8 cellular contexts compared by ENCODE assay signal in the genomic region with DNA sequence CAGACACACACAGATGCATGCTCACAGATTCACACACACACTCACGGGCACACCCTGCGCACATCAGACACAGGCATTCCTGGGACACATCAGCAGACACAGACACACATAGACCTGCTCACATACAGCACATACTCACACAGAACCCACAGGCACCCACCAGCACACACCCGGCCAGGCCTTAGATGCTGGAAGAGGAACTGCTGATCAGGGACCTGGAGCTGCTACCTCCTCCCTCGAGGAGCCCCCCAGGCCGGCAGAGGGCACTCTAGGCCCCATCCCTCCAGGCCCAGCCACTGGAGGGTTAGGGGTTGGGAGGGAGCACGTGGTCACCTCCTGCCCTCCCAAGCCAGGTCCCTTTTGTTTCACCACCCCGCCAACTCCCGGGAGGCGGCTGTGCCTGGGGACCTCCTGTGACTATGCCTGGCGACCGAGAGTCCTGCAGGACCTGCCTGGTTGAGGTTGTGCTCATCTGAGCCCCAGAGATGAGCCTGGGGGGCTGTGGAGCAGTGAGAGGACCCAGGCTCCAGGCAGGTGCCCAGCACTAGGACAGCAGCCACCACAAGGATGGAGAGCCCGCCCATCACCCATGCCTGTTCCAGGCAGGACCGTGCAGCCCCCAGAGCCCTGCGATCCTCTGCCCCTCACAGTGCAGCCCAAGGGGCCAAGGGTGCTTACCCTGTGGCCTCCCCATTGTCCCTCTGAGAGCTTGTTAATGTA. TPM values are rescaled to one million over a fixed set of nuclear protein-coding genes. Genes with fewer than 3 reads are reported as not detected.
DNase-seq lines count a peak whose midpoint lies in the region; ATAC-seq and TF ChIP-seq lines count a peak whose summit lies in the region.

No MANE protein-coding gene starts in this region.

- peak; percentile 95 for DNase-seq in ELF-1 (ENCODE audit: low read depth, low spot score)
- peak; percentile 94 for DNase-seq in H9
- DNase-seq in NCI-H1694 treated with DMSO at 0.1 percent for 48 hours (lab: John Stamatoyannopoulos, UW), result peak; percentile 75
- peak; percentile 82 for DNase-seq in activated CD4-positive, alpha-beta T cell treated with anti-CD3 and anti-CD28 coated beads for 36 hours
- DNase-seq in dorsolateral prefrontal cortex, result peak in 9 of 10 donors; percentile 72 to 90 (median 83)
- peak; percentile 66 to 67 for DNase-seq in memory B cell (ENCODE audit: low spot score in 2 of 2)
- peak; percentile 36 for DNase-seq in stimulated activated CD8-positive, alpha-beta memory T cell treated with anti-CD3 and anti-CD28 coated beads, Interleukin-7, amount 100 ng/mL, for 24 hours (ENCODE audit: low read depth)

- H3K9ac ChIP-seq in H9 (ENCODE audit: extremely low read depth, insufficient read length, low read length), result peak overlapping the region; percentile 37

- H4K20me1 ChIP-seq in H9 (ENCODE audit: control insufficient read depth, insufficient read depth, insufficient read length), result no peaks in the 10 kb centered on the region

- H3K27ac Mint-ChIP-seq in H9 (peak overlapping the region; percentile 70 to 94 (median 87); a peak in 5 of 7 replicates), memory B cell (no peak overlapping the region)
- H3K27ac Mint-ChIP-seq in activated CD4-positive, alpha-beta T cell treated with anti-CD3 and anti-CD28 coated beads for 36 hours, result no peak overlapping the region

- H3K23ac ChIP-seq in H9 (ENCODE audit: insufficient read length, low read depth, low read length), result no peak overlapping the region

- H2AK5ac ChIP-seq in H9 (ENCODE audit: insufficient read length, low read length), result no peak overlapping the region

- H2BK5ac ChIP-seq in H9 (ENCODE audit: insufficient read length, low read length), result no peak overlapping the region

- H3K27me3 Mint-ChIP-seq in H9 (ENCODE audit: low read depth) (peaks cover 1% of the 10 kb centered on the region; the same call in 1 of the 2 replicates), memory B cell (no peaks in the 10 kb centered on the region)
- peaks cover 2% of the 10 kb centered on the region for H3K27me3 Mint-ChIP-seq in activated CD4-positive, alpha-beta T cell treated with anti-CD3 and anti-CD28 coated beads for 36 hours

- H3K36me3 Mint-ChIP-seq in H9 (ENCODE audit: insufficient read depth in 1 of 3, low read depth in 3 of 3) (no peaks in the 10 kb centered on the region; a peak in 1 of 7 replicates), memory B cell (no peaks in the 10 kb centered on the region)
- H3K36me3 Mint-ChIP-seq in activated CD4-positive, alpha-beta T cell treated with anti-CD3 and anti-CD28 coated beads for 36 hours (ENCODE audit: low read depth), result no peaks in the 10 kb centered on the region

- peaks cover 3% of the 10 kb centered on the region; the same call in 1 of the 2 replicates for H3K4me1 ChIP-seq in H9 (ENCODE audit: insufficient read depth, low read length)

- H3K23me2 ChIP-seq in H9 (ENCODE audit: insufficient read length, low read depth, low read length, poor library complexity, severe bottlenecking), result peaks cover 4% of the 10 kb centered on the region

- peak overlapping the region; percentile 37 for H3K4me2 ChIP-seq in H9 (ENCODE audit: insufficient read depth, insufficient read length, low read length)

- H4K91ac ChIP-seq in H9 (ENCODE audit: insufficient read length, low read depth, low read length), result no peak overlapping the region

- H3K27me3 ChIP-seq in H9 (ENCODE audit: insufficient read depth, low read length), result no peaks in the 10 kb centered on the region
- H3K27me3 ChIP-seq in dorsolateral prefrontal cortex, result no peaks in the 10 kb centered on the region

- H3K9me3 Mint-ChIP-seq in H9 (no peaks in the 10 kb centered on the region), memory B cell (no peaks in the 10 kb centered on the region)
- no peaks in the 10 kb centered on the region for H3K9me3 Mint-ChIP-seq in activated CD4-positive, alpha-beta T cell treated with anti-CD3 and anti-CD28 coated beads for 36 hours (ENCODE audit: low read depth)

- peak overlapping the region; percentile 84 for H3K14ac ChIP-seq in H9 (ENCODE audit: insufficient read depth, low read length)

- no peaks in the 10 kb centered on the region for H3K79me1 ChIP-seq in H9 (ENCODE audit: insufficient read depth, low read depth, low read length, poor library complexity, severe bottlenecking)

- CTCF ChIA-PET in activated CD4-positive, alpha-beta T cell treated with anti-CD3 and anti-CD28 coated beads for 36 hours (lab: Charles Lee), result interaction anchor here (0.6 to 11.2 kb wide), 9 partner anchors 10 to 337 kb away, joined by 3 to 100 read pairs (median 3); no protein-coding TSS in a partner anchor

- H3T11ph ChIP-seq in H9 (ENCODE audit: low read length), result no peak overlapping the region

- WGBS in H9 (ENCODE audit: extremely low coverage, insufficient read length, low lambda C conversion rate), result no CpG with 5 or more reads among the region's 14 CpGs

- H2AFZ ChIP-seq in H9 (ENCODE audit: low read length), result no peak overlapping the region

- no peak overlapping the region for H3K4ac ChIP-seq in H9 (ENCODE audit: low read depth, low read length)

- H4K8ac ChIP-seq in H9 (replicated peaks; ENCODE audit: insufficient read length, low read depth, low read length), result no peak overlapping the region

- H3K4me1 Mint-ChIP-seq in H9, result peaks cover 43 to 54% of the 10 kb centered on the region in 2 experiments
- peaks cover 2% of the 10 kb centered on the region for H3K4me1 Mint-ChIP-seq in activated CD4-positive, alpha-beta T cell treated with anti-CD3 and anti-CD28 coated beads for 36 hours
- peaks cover 12% of the 10 kb centered on the region for H3K4me1 Mint-ChIP-seq in memory B cell

- ATAC-seq in activated CD4-positive, alpha-beta T cell treated with anti-CD3 and anti-CD28 coated beads for 36 hours, result peak; percentile 93
- ATAC-seq in memory B cell (ENCODE audit: low read depth) (peak; percentile 96), HG02763 (IDR thresholded peaks at IDR 0.05; ENCODE audit: unreplicated experiment) (no peak)

- no peak overlapping the region for H2BK20ac ChIP-seq in H9 (ENCODE audit: low read depth, low read length, poor library complexity, severe bottlenecking)

- H3K18ac ChIP-seq in H9 (ENCODE audit: insufficient read length, low read depth, low read length), result peak overlapping the region; percentile 73

- peak; percentile 84 for TF ChIP-seq CTCF in H9 (conservative IDR thresholded peaks at IDR 0.05)
- peak in 55 of 56 donors; percentile 51 to 89 (median 76) for TF ChIP-seq CTCF in dorsolateral prefrontal cortex (IDR thresholded peaks at IDR 0.05 in 54 of 56, conservative IDR thresholded peaks at IDR 0.05 in 2 of 56; ENCODE audit: low read depth in 1 of 56, partially characterized antibody in 56 of 56)

- no peak overlapping the region for H2BK12ac ChIP-seq in H9 (ENCODE audit: insufficient read length, low read depth, low read length)

- POLR2A ChIA-PET in activated CD4-positive, alpha-beta T cell treated with anti-CD3 and anti-CD28 coated beads for 36 hours (lab: Charles Lee), result interaction anchor here (1.0 kb wide), 1 partner anchor 27 kb away, joined by 4 read pairs; no protein-coding TSS in a partner anchor

- peak overlapping the region in 58 of 59 donors; percentile 14 to 74 (median 50) for H3K4me3 ChIP-seq in dorsolateral prefrontal cortex

- H2BK120ac ChIP-seq in H9 (ENCODE audit: low read depth, low read length, poor library complexity, severe bottlenecking), result no peak overlapping the region

- H3K79me2 ChIP-seq in H9 (ENCODE audit: insufficient read depth, low read length), result no peaks in the 10 kb centered on the region

- H3K4me3 Mint-ChIP-seq in H9 (peak overlapping the region; percentile 68 to 75), memory B cell (no peak overlapping the region)
- H3K4me3 Mint-ChIP-seq in activated CD4-positive, alpha-beta T cell treated with anti-CD3 and anti-CD28 coated beads for 36 hours, result no peak overlapping the region

- H3K56ac ChIP-seq in H9 (ENCODE audit: insufficient read length, low read depth, low read length), result no peak overlapping the region

- peak overlapping the region; percentile 17 for H4K5ac ChIP-seq in H9 (ENCODE audit: insufficient read length, low read depth, low read length)

- intact Hi-C loops in activated CD4-positive, alpha-beta T cell treated with anti-CD3 and anti-CD28 coated beads for 36 hours (cut with DNase I, micrococcal nuclease), result loop anchor here in 1 of 2 experiments (1.0 kb wide), 1 partner anchor 28 kb away; no protein-coding TSS in a partner anchor
- intact Hi-C loops in dorsolateral prefrontal cortex (cut with DNase I), result loop anchor here in 1 of 2 donors (1.0 kb wide), 1 partner anchor 17 kb away; no protein-coding TSS in a partner anchor

- no peaks in the 10 kb centered on the region for H3K9me3 ChIP-seq in H9 (ENCODE audit: control insufficient read depth, low read depth, low read length)

- H2BK15ac ChIP-seq in H9 (ENCODE audit: low read depth, low read length), result no peak overlapping the region

- no peak overlapping the region for H3K27ac ChIP-seq in H9 (ENCODE audit: insufficient read length, low read depth, low read length)
- peak overlapping the region; percentile 94 to 100 (median 98) for H3K27ac ChIP-seq in dorsolateral prefrontal cortex

RNA-seq across cellular contexts. Expression of a gene that starts 21.0 kb away (rescaled TPM):
- total RNA-seq in H9 (2021) (1,963 and 2,010 TPM in 2 replicates), dorsolateral prefrontal cortex (1,000 to 10,000 TPM in 1 of 120 experiments, 100 to 1,000 TPM in 119; 326 to 1,103 (median 509) TPM)
- total RNA-seq in activated CD4-positive, alpha-beta T cell treated with anti-CD3 and anti-CD28 coated beads for 36 hours, result 1,000 to 10,000 TPM; 2,106 to 2,969 TPM

Comparison
In these comparisons a context has a peak if more than half of its experiments do, and no peak if none do; other contexts are left out.
1. DNase-seq: peak in every context shown above with its lines; median percentile 95 in ELF-1; 94 in H9; 83 in dorsolateral prefrontal cortex; 82 in activated CD4-positive, alpha-beta T cell treated with anti-CD3 and anti-CD28 coated beads for 36 hours; 75 in NCI-H1694 treated with DMSO at 0.1 percent for 48 hours; 66 in memory B cell; 36 in stimulated activated CD8-positive, alpha-beta memory T cell treated with anti-CD3 and anti-CD28 coated beads, Interleukin-7, amount 100 ng/mL, for 24 hours.
2. H3K27ac Mint-ChIP-seq: peak in H9 (3 of 3); none in activated CD4-positive, alpha-beta T cell treated with anti-CD3 and anti-CD28 coated beads for 36 hours (single experiment) and memory B cell (single experiment).
3. H3K4me3 Mint-ChIP-seq: peak in H9 (2 of 2); none in activated CD4-positive, alpha-beta T cell treated with anti-CD3 and anti-CD28 coated beads for 36 hours (single experiment) and memory B cell (single experiment).